Comparison of ENCODE assay signal across 13 cellular contexts in genomic region chr16:79434771-79435170, GRCh38.
DNase-seq lines count a peak whose midpoint lies in the region; ATAC-seq and TF ChIP-seq lines count a peak whose summit lies in the region.
"Had no signal": no experiment of that assay in that cellular context is flagged by ENCODE, and none has a peak within 500 bp of the region (broad histone marks: within the 10 kb centered on the region; RNA-seq: fewer than 3 reads in every experiment).

No MANE protein-coding gene starts in this region.

- no peak for TF ChIP-seq CTCF in mesothelial cell of epicardium (IDR thresholded peaks at IDR 0.05; ENCODE audit: unreplicated experiment)

- DNase-seq in HK-2 (ENCODE audit: unreplicated experiment) (peak; percentile 75), glomerular visceral epithelial cell (ENCODE audit: extremely low spot score) (peak; percentile 29), kidney tubule cell (ENCODE audit: low spot score) (peak; percentile 89), renal cortical epithelial cell (ENCODE audit: low read depth) (peak; percentile 22), NCI-H1694 (lab: John Stamatoyannopoulos, UW) (no peak), mesothelial cell of epicardium (ENCODE audit: low spot score in 2 of 2, unreplicated experiment in 2 of 2) (no peak)
- DNase-seq: BE2C; Caco-2; CD4-positive, alpha-beta T cell; DMS79 treated with DMSO at 0.1 percent for 48 hours; GF-D8; H9 had no signal

- H3K4me3 Mint-ChIP-seq in mesothelial cell of epicardium = no peak overlapping the region
- H3K4me3 Mint-ChIP-seq: CD4-positive, alpha-beta T cell; H9 had no signal

- no peak for ATAC-seq in GM18520 (IDR thresholded peaks at IDR 0.05; ENCODE audit: unreplicated experiment)

- H3K27me3 Mint-ChIP-seq in mesothelial cell of epicardium (ENCODE audit: low read depth) = peaks cover 23% of the 10 kb centered on the region
- H3K27me3 Mint-ChIP-seq: CD4-positive, alpha-beta T cell had no signal

- no peaks in the 10 kb centered on the region for H3K9me3 Mint-ChIP-seq in mesothelial cell of epicardium
- H3K9me3 Mint-ChIP-seq: CD4-positive, alpha-beta T cell; H9 had no signal

- H3K27ac Mint-ChIP-seq in mesothelial cell of epicardium = no peak overlapping the region
- H3K27ac Mint-ChIP-seq: CD4-positive, alpha-beta T cell had no signal

- no peaks in the 10 kb centered on the region for H3K36me3 Mint-ChIP-seq in mesothelial cell of epicardium

- H3K4me1 Mint-ChIP-seq in mesothelial cell of epicardium = peaks cover 18% of the 10 kb centered on the region

Comparison
In these comparisons a context has a peak if more than half of its experiments do, and no peak if none do; other contexts are left out.
1. DNase-seq: peak in HK-2 (single experiment), glomerular visceral epithelial cell (single experiment), kidney tubule cell (single experiment) and renal cortical epithelial cell (single experiment); none in NCI-H1694 (single experiment) and mesothelial cell of epicardium (0 of 2).